Comparison of ENCODE assay signal across 15 cellular contexts in the genomic region with DNA sequence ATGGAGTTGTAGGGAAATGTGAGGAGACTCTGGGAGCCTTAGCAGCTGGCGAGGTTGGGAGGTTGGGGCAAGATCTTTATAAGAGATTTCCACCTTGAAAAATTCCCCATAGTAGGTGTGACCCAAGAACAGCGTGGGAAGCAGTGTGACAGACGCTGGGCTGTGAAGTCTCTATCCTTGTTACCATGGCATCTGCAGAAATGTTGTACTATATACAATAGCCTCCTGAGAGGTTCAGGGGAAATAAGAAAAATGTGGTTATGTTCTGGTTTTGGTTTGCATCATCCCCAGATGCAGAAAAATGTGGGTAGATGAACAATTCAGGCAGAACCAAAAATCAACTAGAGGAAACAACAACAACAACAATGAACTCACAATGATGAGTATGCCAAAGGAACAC.
DNase-seq lines count a peak whose midpoint lies in the region; ATAC-seq and TF ChIP-seq lines count a peak whose summit lies in the region.
"Had no signal": no experiment of that assay in that cellular context is flagged by ENCODE, and none has a peak within 500 bp of the region (broad histone marks: within the 10 kb centered on the region; RNA-seq: fewer than 3 reads in every experiment).

No MANE protein-coding gene starts in this region.

- POLR2A ChIA-PET in activated CD4-positive, alpha-beta memory T cell treated with anti-CD3 and anti-CD28 coated beads for 36 hours (lab: Charles Lee): no interaction called here

- ATAC-seq in GM18511 (IDR thresholded peaks at IDR 0.05; ENCODE audit: unreplicated experiment): peak; percentile 85
- peak; percentile 78 for ATAC-seq in GM19463 (IDR thresholded peaks at IDR 0.05; ENCODE audit: unreplicated experiment)
- ATAC-seq in HG02852 (IDR thresholded peaks at IDR 0.05; ENCODE audit: unreplicated experiment): peak; percentile 80
- ATAC-seq in HG03457 (IDR thresholded peaks at IDR 0.05; ENCODE audit: unreplicated experiment): peak; percentile 79
- no peak for ATAC-seq in activated T-cell treated with anti-CD3 and anti-CD28 coated beads, Interleukin-2, amount 50 U/mL, for 72 hours (replicated peaks in 1 of 2)
- no peak for ATAC-seq in natural killer cell

- no peak overlapping the region for H3K4me3 Mint-ChIP-seq in activated T-cell treated with anti-CD3 and anti-CD28 coated beads, Interleukin-2, amount 50 U/mL, for 72 hours
- no peak overlapping the region for H3K4me3 Mint-ChIP-seq in activated CD4-positive, alpha-beta memory T cell treated with anti-CD3 and anti-CD28 coated beads for 36 hours
- H3K4me3 Mint-ChIP-seq in natural killer cell: no peak overlapping the region
- H3K4me3 Mint-ChIP-seq: activated CD4-positive, alpha-beta T cell treated with anti-CD3 and anti-CD28 coated beads, Interleukin-2, amount 10 ng/mL, durations not matched to agents 24 days and 14 days had no signal

- no peak overlapping the region for H3K27ac Mint-ChIP-seq in activated T-cell treated with anti-CD3 and anti-CD28 coated beads, Interleukin-2, amount 50 U/mL, for 72 hours
- H3K27ac Mint-ChIP-seq in activated CD4-positive, alpha-beta memory T cell treated with anti-CD3 and anti-CD28 coated beads for 36 hours: no peak overlapping the region
- no peak overlapping the region for H3K27ac Mint-ChIP-seq in natural killer cell
- H3K27ac Mint-ChIP-seq: activated CD4-positive, alpha-beta T cell treated with anti-CD3 and anti-CD28 coated beads, Interleukin-2, amount 10 ng/mL, durations not matched to agents 24 days and 14 days; activated naive CD4-positive, alpha-beta T cell treated with anti-CD3 and anti-CD28 coated beads, Interleukin-2, amount 50 U/mL, for 72 hours had no signal

- H3K36me3 Mint-ChIP-seq in activated T-cell treated with anti-CD3 and anti-CD28 coated beads, Interleukin-2, amount 50 U/mL, for 72 hours (ENCODE audit: insufficient read depth in 2 of 2): no peaks in the 10 kb centered on the region
- H3K36me3 Mint-ChIP-seq in activated CD4-positive, alpha-beta memory T cell treated with anti-CD3 and anti-CD28 coated beads for 36 hours: no peaks in the 10 kb centered on the region
- peaks cover 8% of the 10 kb centered on the region for H3K36me3 Mint-ChIP-seq in natural killer cell
- H3K36me3 Mint-ChIP-seq: activated naive CD4-positive, alpha-beta T cell treated with anti-CD3 and anti-CD28 coated beads, Interleukin-2, amount 50 U/mL, for 72 hours had no signal

- intact Hi-C loops in activated CD4-positive, alpha-beta memory T cell treated with anti-CD3 and anti-CD28 coated beads for 36 hours (cut with micrococcal nuclease): no loop called here
- intact Hi-C loops in natural killer cell (cut with micrococcal nuclease): no loop called here

- CTCF ChIA-PET in activated CD4-positive, alpha-beta memory T cell treated with anti-CD3 and anti-CD28 coated beads for 36 hours (lab: Charles Lee): no interaction called here

- no peak for TF ChIP-seq CTCF in natural killer cell (IDR thresholded peaks at IDR 0.05)

- H3K27me3 Mint-ChIP-seq in activated T-cell treated with anti-CD3 and anti-CD28 coated beads, Interleukin-2, amount 50 U/mL, for 72 hours (ENCODE audit: low read depth): peaks cover 5% of the 10 kb centered on the region
- no peaks in the 10 kb centered on the region for H3K27me3 Mint-ChIP-seq in activated CD4-positive, alpha-beta memory T cell treated with anti-CD3 and anti-CD28 coated beads for 36 hours
- no peaks in the 10 kb centered on the region for H3K27me3 Mint-ChIP-seq in natural killer cell (ENCODE audit: low read depth in 2 of 2)

- no peaks in the 10 kb centered on the region for H3K4me1 Mint-ChIP-seq in activated T-cell treated with anti-CD3 and anti-CD28 coated beads, Interleukin-2, amount 50 U/mL, for 72 hours (ENCODE audit: low read depth)
- no peaks in the 10 kb centered on the region for H3K4me1 Mint-ChIP-seq in activated CD4-positive, alpha-beta memory T cell treated with anti-CD3 and anti-CD28 coated beads for 36 hours (ENCODE audit: low read depth)
- no peaks in the 10 kb centered on the region for H3K4me1 Mint-ChIP-seq in natural killer cell
- H3K4me1 Mint-ChIP-seq: activated CD4-positive, alpha-beta T cell treated with anti-CD3 and anti-CD28 coated beads, Interleukin-2, amount 10 ng/mL, durations not matched to agents 24 days and 14 days had no signal

- peaks cover 3 to 5% of the 10 kb centered on the region in 2 donors for H3K9me3 Mint-ChIP-seq in activated T-cell treated with anti-CD3 and anti-CD28 coated beads, Interleukin-2, amount 50 U/mL, for 72 hours
- H3K9me3 Mint-ChIP-seq in activated CD4-positive, alpha-beta memory T cell treated with anti-CD3 and anti-CD28 coated beads for 36 hours: no peaks in the 10 kb centered on the region
- peaks cover 3 to 8% of the 10 kb centered on the region in 2 donors for H3K9me3 Mint-ChIP-seq in natural killer cell
- H3K9me3 Mint-ChIP-seq: activated CD4-positive, alpha-beta T cell treated with anti-CD3 and anti-CD28 coated beads, Interleukin-2, amount 10 ng/mL, durations not matched to agents 24 days and 14 days had no signal

- DNase-seq in NCI-H2227 treated with DMSO at 0.1 percent for 48 hours (lab: John Stamatoyannopoulos, UW) (no peak), natural killer cell (no peak)
- no peak for DNase-seq in activated T-cell treated with anti-CD3 and anti-CD28 coated beads, Interleukin-2, amount 50 U/mL, for 72 hours
- no peak for DNase-seq in activated CD4-positive, alpha-beta memory T cell treated with anti-CD3 and anti-CD28 coated beads for 36 hours
- DNase-seq: activated CD4-positive, alpha-beta T cell treated with anti-CD3 and anti-CD28 coated beads, Interleukin-2, amount 10 ng/mL, durations not matched to agents 24 days and 14 days; NCI-H1417; NK-92 treated with Interleukin-12 subunit alpha and Interleukin-12 subunit beta, amount 100 ng/mL, for 24 hours; sigmoid colon; SW 1271; trophoblast cell had no signal

Comparison
In these comparisons a context has a peak if more than half of its experiments do, and no peak if none do; other contexts are left out.
1. ATAC-seq: peak in GM18511 (single experiment), GM19463 (single experiment), HG02852 (single experiment) and HG03457 (single experiment); none in activated T-cell treated with anti-CD3 and anti-CD28 coated beads, Interleukin-2, amount 50 U/mL, for 72 hours (0 of 2) and natural killer cell (0 of 3).